In the genomic region with DNA sequence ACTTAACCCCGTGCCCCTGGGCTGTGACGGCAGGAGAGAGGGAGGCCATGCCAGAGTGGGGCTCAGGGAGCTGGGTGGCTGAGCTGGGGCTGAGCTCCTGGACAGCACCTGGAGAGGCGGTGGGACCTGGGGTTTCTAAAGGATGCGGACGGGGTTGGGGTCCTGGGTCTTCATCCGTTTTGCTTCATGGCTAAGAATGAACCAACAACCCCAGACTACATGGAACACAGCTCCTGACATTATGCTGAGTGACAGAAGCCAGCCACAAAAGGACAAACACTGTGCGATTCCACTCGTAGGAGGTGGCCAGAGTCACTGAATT, we compare ENCODE assay signal across 12 cellular contexts.
DNase-seq lines count a peak whose midpoint lies in the region; ATAC-seq, FAIRE-seq and TF ChIP-seq lines count a peak whose summit lies in the region.
"Had no signal": no experiment of that assay in that cellular context is flagged by ENCODE, and none has a peak within 500 bp of the region (broad histone marks: within the 10 kb centered on the region; RNA-seq: fewer than 3 reads in every experiment).

No MANE protein-coding gene starts in this region.

- H2AFZ ChIP-seq in GM23338 (no peak overlapping the region), astrocyte (ENCODE audit: low read depth, low read length) (no peak overlapping the region)

- no peaks in the 10 kb centered on the region for H3K9me2 ChIP-seq in GM23338 (ENCODE audit: insufficient read depth)

- H3K79me2 ChIP-seq in GM23338 (replicated peaks; ENCODE audit: insufficient read depth), result peaks cover 100% of the 10 kb centered on the region
- H3K79me2 ChIP-seq in astrocyte (ENCODE audit: insufficient read depth, low read length), result peaks cover 97% of the 10 kb centered on the region

- H3K27me3 Mint-ChIP-seq in GM23338 (ENCODE audit: insufficient read depth, low read depth, poor library complexity), result peaks cover 25% of the 10 kb centered on the region
- H3K27me3 Mint-ChIP-seq in astrocyte (ENCODE audit: low read depth, unreplicated experiment), result no peaks in the 10 kb centered on the region

- TF ChIP-seq EP300 in stomach (IDR thresholded peaks at IDR 0.05), result no peak

- H3K4me3 Mint-ChIP-seq in GM23338, result no peak overlapping the region
- no peak overlapping the region for H3K4me3 Mint-ChIP-seq in astrocyte (ENCODE audit: unreplicated experiment)

- FAIRE-seq in astrocyte (lab: Jason Lieb, UNC), result no peak

- peaks cover 5% of the 10 kb centered on the region; the same call in 1 of the 2 replicates for H3F3A ChIP-seq in GM23338 (replicated peaks; ENCODE audit: low read depth)

- H3K4me3 ChIP-seq in GM23338 (no peak overlapping the region), astrocyte (ENCODE audit: insufficient read depth, low read depth, low read length) (no peak overlapping the region), lung (no peak overlapping the region), stomach (peak overlapping the region in 1 of 4 donors; percentile 18)

- H4K20me1 ChIP-seq in GM23338 (replicated peaks; ENCODE audit: insufficient read depth) (peaks cover 19% of the 10 kb centered on the region), astrocyte (ENCODE audit: insufficient read depth, low read length) (peaks cover 98% of the 10 kb centered on the region)

- H3K4me1 ChIP-seq in GM23338 (ENCODE audit: insufficient read depth) (peaks cover 47% of the 10 kb centered on the region), astrocyte (ENCODE audit: insufficient read depth, low read length) (peaks cover 64% of the 10 kb centered on the region), lung (ENCODE audit: control insufficient read depth in 2 of 2, insufficient read depth in 2 of 2, low read length in 2 of 2) (peaks cover 14 to 44% of the 10 kb centered on the region in 2 donors), stomach (peaks cover 67 to 95% (median 82%) of the 10 kb centered on the region in 4 donors)

- H3K27me3 ChIP-seq in GM23338 (ENCODE audit: insufficient read depth) (no peaks in the 10 kb centered on the region), astrocyte (ENCODE audit: insufficient read depth, low read length) (no peaks in the 10 kb centered on the region), lung (ENCODE audit: control insufficient read depth, insufficient read depth) (no peaks in the 10 kb centered on the region), stomach (no peaks in the 10 kb centered on the region)

- H3K9me3 Mint-ChIP-seq in GM23338, result no peaks in the 10 kb centered on the region; the same call in 1 of the 3 replicates
- H3K9me3 Mint-ChIP-seq in astrocyte (ENCODE audit: unreplicated experiment), result no peaks in the 10 kb centered on the region

- H3K36me3 Mint-ChIP-seq in GM23338 (ENCODE audit: low read depth) (peaks cover 9% of the 10 kb centered on the region; the same call in 2 of the 3 replicates), astrocyte (ENCODE audit: low read depth, unreplicated experiment) (peaks cover 14% of the 10 kb centered on the region)

- H3K36me3 ChIP-seq in GM23338 (ENCODE audit: insufficient read depth) (no peaks in the 10 kb centered on the region), astrocyte (ENCODE audit: insufficient read depth, low read length) (no peaks in the 10 kb centered on the region), lung (ENCODE audit: control insufficient read depth in 2 of 2, insufficient read depth in 2 of 2, low read length in 2 of 2) (no peaks in the 10 kb centered on the region), stomach (no peaks in the 10 kb centered on the region)

- H3K27ac Mint-ChIP-seq in GM23338 (peak overlapping the region; percentile 81), astrocyte (ENCODE audit: unreplicated experiment) (no peak overlapping the region)

- ATAC-seq in GM23338 (no peak), lung (ENCODE audit: insufficient read depth, low FRiP score) (no peak), GM21423 (IDR thresholded peaks at IDR 0.05; ENCODE audit: unreplicated experiment) (no peak), HG02623 (IDR thresholded peaks at IDR 0.05; ENCODE audit: unreplicated experiment) (no peak)

- peak overlapping the region; percentile 79 for H3K27ac ChIP-seq in GM23338 (ENCODE audit: low read depth)
- peak overlapping the region; percentile 62 for H3K27ac ChIP-seq in astrocyte (ENCODE audit: low read depth, low read length)
- peak overlapping the region; percentile 52 to 87 for H3K27ac ChIP-seq in lung (ENCODE audit: low read depth in 1 of 2, low read length in 1 of 2)
- H3K27ac ChIP-seq in stomach, result peak overlapping the region; percentile 49 to 87 (median 80)

- intact Hi-C loops in stomach (cut with DNase I; ENCODE audit: low total_unique reads), result loop anchor here (10.0 kb wide), 1 partner anchor 58 kb away; a partner anchor contains a TSS

- peak overlapping the region; percentile 53 for H3K9ac ChIP-seq in astrocyte (ENCODE audit: low read length)

- no peaks in the 10 kb centered on the region for H3K9me3 ChIP-seq in astrocyte (ENCODE audit: insufficient read depth, low read depth, low read length)
- H3K9me3 ChIP-seq in lung (ENCODE audit: control insufficient read depth in 2 of 2, insufficient read depth in 1 of 2, low read length in 1 of 2), result no peaks in the 10 kb centered on the region
- H3K9me3 ChIP-seq in stomach, result no peaks in the 10 kb centered on the region

- 38 to 42% methylated on average over 8 of the region's 8 CpGs for WGBS in lung, 2 donors
- WGBS in stomach, 5 donors, result 25 to 45% (median 36%) methylated on average over 8 of the region's 8 CpGs

- peak overlapping the region; percentile 38; the same call in 1 of the 2 replicates for H3K4me2 ChIP-seq in GM23338
- peak overlapping the region; percentile 54 for H3K4me2 ChIP-seq in astrocyte (ENCODE audit: low read length)

- no peak for TF ChIP-seq POLR2A in stomach (IDR thresholded peaks at IDR 0.05)

- TF ChIP-seq CTCF in GM23338 (conservative IDR thresholded peaks at IDR 0.05; ENCODE audit: low read depth in 2 of 2) (no peak), astrocyte (IDR thresholded peaks at IDR 0.05; ENCODE audit: insufficient read depth, low read depth, low read length) (no peak), lung (IDR thresholded peaks at IDR 0.05; ENCODE audit: control extremely low read depth, extremely low read depth) (no peak), stomach (IDR thresholded peaks at IDR 0.05) (no peak)

- no peak for DNase-seq in GM23338 (ENCODE audit: low spot score)
- DNase-seq in astrocyte (ENCODE audit: low read depth), result no peak
- no peak for DNase-seq in lung (ENCODE audit: low spot score)
- no peak for DNase-seq in stomach
- DNase-seq in NCI-H1436 treated with DMSO at 0.1 percent for 48 hours (lab: John Stamatoyannopoulos, UW), result no peak
- DNase-seq in activated T-cell treated with anti-CD3 and anti-CD28 coated beads, Interleukin-2, amount 50 U/mL, for 48 hours, result no peak
- DNase-seq: activated CD8-positive, alpha-beta memory T cell treated with anti-CD3 and anti-CD28 coated beads, Interleukin-2, amount 50 U/mL, for 48 hours; cortex of kidney; HCEC 1CT; stimulated activated CD8-positive, alpha-beta memory T cell treated with anti-CD3 and anti-CD28 coated beads, Interleukin-4, amount 100 ng/mL, for 48 hours had no signal

- peaks cover 86% of the 10 kb centered on the region for H3K4me1 Mint-ChIP-seq in GM23338
- peaks cover 65% of the 10 kb centered on the region for H3K4me1 Mint-ChIP-seq in astrocyte (ENCODE audit: low read depth, unreplicated experiment)
